Comparison of ENCODE assay signal across 33 cellular contexts in genomic region chr22:35175392-35175791, GRCh38.
"Had no signal": no experiment of that assay in that cellular context is flagged by ENCODE, and none has a peak within 500 bp of the region (broad histone marks: within the 10 kb centered on the region; RNA-seq: fewer than 3 reads in every experiment).

No MANE protein-coding gene starts in this region.

- H3K36me3 ChIP-seq: MG63 had no signal

- H3K9me3 ChIP-seq: MG63 had no signal

- H3K27ac ChIP-seq: KMS-11 had no signal

- H3K4me3 ChIP-seq: MG63 had no signal

- H3K9ac ChIP-seq: KMS-11 had no signal

- H3K4me2 ChIP-seq: KMS-11 had no signal

- DNase-seq: Karpas-422, Kasumi-1, KBM-7, MG63, MM.1S, NCI-H1048, NCI-H1092, NCI-H1092 treated with DMSO at 0.1 percent for 48 hours, NCI-H1105, NCI-H1105 treated with DMSO at 0.1 percent for 48 hours, NCI-H1417, NCI-H1417 treated with DMSO at 0.1 percent for 48 hours, NCI-H1436, NCI-H1436 treated with DMSO at 0.1 percent for 48 hours, NCI-H146, NCI-H1694, NCI-H1694 treated with DMSO at 0.1 percent for 48 hours, NCI-H187, NCI-H187 treated with DMSO at 0.1 percent for 48 hours, NCI-H1930, NCI-H2029, NCI-H2029 treated with DMSO at 0.1 percent for 48 hours, NCI-H2081, NCI-H2081 treated with DMSO at 0.1 percent for 48 hours, NCI-H2107, NCI-H2171, NCI-H2171 treated with DMSO at 0.1 percent for 48 hours, NCI-H2227 treated with DMSO at 0.1 percent for 48 hours, NCI-H226, NCI-H345, NCI-H446, NCI-H446 treated with DMSO at 0.1 percent for 48 hours had no signal
